17 cellular contexts compared by ENCODE assay signal in the genomic region with DNA sequence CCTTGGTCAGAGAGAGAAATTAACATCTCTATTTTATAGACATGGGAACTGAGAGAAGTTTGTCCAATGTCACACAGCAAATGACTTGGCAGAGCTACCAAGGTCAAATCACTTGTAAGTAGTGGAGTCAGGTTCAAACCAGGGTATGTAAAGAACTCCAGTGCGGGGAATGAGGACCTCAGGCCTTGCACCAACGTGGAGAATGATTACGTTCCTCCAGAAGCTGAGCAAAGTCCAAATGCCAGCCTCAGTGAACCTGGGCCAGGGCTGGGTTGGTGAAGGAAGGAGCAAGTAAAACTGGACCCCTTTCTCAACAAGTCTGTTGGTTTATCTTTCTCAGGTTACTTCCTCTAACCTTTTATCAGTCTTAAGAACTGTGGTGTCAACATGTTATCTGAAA. TPM values are rescaled to one million over a fixed set of nuclear protein-coding genes. Genes with fewer than 3 reads are reported as not detected.
A peak's percentile ranks its signal among the peaks of the same experiment; 100 is the strongest.
DNase-seq lines count a peak whose midpoint lies in the region; ATAC-seq and TF ChIP-seq lines count a peak whose summit lies in the region.
"Had no signal": no experiment of that assay in that cellular context is flagged by ENCODE, and none has a peak within 500 bp of the region (broad histone marks: within the 10 kb centered on the region; RNA-seq: fewer than 3 reads in every experiment).

No MANE protein-coding gene starts in this region.

- peaks cover 25% of the 10 kb centered on the region for H3K36me3 Mint-ChIP-seq in T-helper 2 cell treated with Interferon-gamma antibody and Interleukin-4, amounts not matched to agents 5 μg/mL and 100 μg/mL, for 36 hours (ENCODE audit: low read depth)
- H3K36me3 Mint-ChIP-seq in CD4-positive, CD25-positive, alpha-beta regulatory T cell: peaks cover 2% of the 10 kb centered on the region
- H3K36me3 Mint-ChIP-seq in activated T-helper 1 cell treated with anti-CD3 and anti-CD28 coated beads, Interleukin-12 subunit alpha, Interleukin-12 subunit beta, Interleukin-2, Interleukin-4 antibody, amounts not matched to agents 30 ng/mL and 10 ng/mL and 1 ng/mL, durations not matched to agents 14 hours and 24 hours and 36 hours (ENCODE audit: low read depth): peaks cover 23% of the 10 kb centered on the region

- TF ChIP-seq CTCF in neutrophil (IDR thresholded peaks at IDR 0.05): no peak

- H3K27ac Mint-ChIP-seq in T-helper 2 cell treated with Interferon-gamma antibody and Interleukin-4, amounts not matched to agents 5 μg/mL and 100 μg/mL, for 36 hours: peak overlapping the region; percentile 46
- peak overlapping the region; percentile 76 to 96 (median 91) for H3K27ac Mint-ChIP-seq in CD4-positive, CD25-positive, alpha-beta regulatory T cell
- peak overlapping the region; percentile 94 for H3K27ac Mint-ChIP-seq in activated T-helper 1 cell treated with anti-CD3 and anti-CD28 coated beads, Interleukin-12 subunit alpha, Interleukin-12 subunit beta, Interleukin-2, Interleukin-4 antibody, amounts not matched to agents 30 ng/mL and 10 ng/mL and 1 ng/mL, durations not matched to agents 14 hours and 24 hours and 36 hours

- H3K9me3 Mint-ChIP-seq in T-helper 2 cell treated with Interferon-gamma antibody and Interleukin-4, amounts not matched to agents 5 μg/mL and 100 μg/mL, for 36 hours: no peaks in the 10 kb centered on the region
- H3K9me3 Mint-ChIP-seq in CD4-positive, CD25-positive, alpha-beta regulatory T cell: peaks cover 0 to 1% (median 0%) of the 10 kb centered on the region in 7 donors
- no peaks in the 10 kb centered on the region for H3K9me3 Mint-ChIP-seq in activated T-helper 1 cell treated with anti-CD3 and anti-CD28 coated beads, Interleukin-12 subunit alpha, Interleukin-12 subunit beta, Interleukin-2, Interleukin-4 antibody, amounts not matched to agents 30 ng/mL and 10 ng/mL and 1 ng/mL, durations not matched to agents 14 hours and 24 hours and 36 hours

- H3K27me3 Mint-ChIP-seq in T-helper 2 cell treated with Interferon-gamma antibody and Interleukin-4, amounts not matched to agents 5 μg/mL and 100 μg/mL, for 36 hours (ENCODE audit: low read depth): no peaks in the 10 kb centered on the region
- H3K27me3 Mint-ChIP-seq in CD4-positive, CD25-positive, alpha-beta regulatory T cell: peaks cover 5% of the 10 kb centered on the region
- H3K27me3 Mint-ChIP-seq in activated T-helper 1 cell treated with anti-CD3 and anti-CD28 coated beads, Interleukin-12 subunit alpha, Interleukin-12 subunit beta, Interleukin-2, Interleukin-4 antibody, amounts not matched to agents 30 ng/mL and 10 ng/mL and 1 ng/mL, durations not matched to agents 14 hours and 24 hours and 36 hours (ENCODE audit: insufficient read depth): no peaks in the 10 kb centered on the region

- no peak overlapping the region for H3K27ac ChIP-seq in CD4-positive, CD25-positive, alpha-beta regulatory T cell (ENCODE audit: insufficient read depth, low read length, poor library complexity, severe bottlenecking)
- H3K27ac ChIP-seq in neutrophil: peak overlapping the region; percentile 3

- no peaks in the 10 kb centered on the region for H3K36me3 ChIP-seq in CD4-positive, CD25-positive, alpha-beta regulatory T cell (ENCODE audit: control insufficient read depth, insufficient read depth, low read length)
- H3K36me3 ChIP-seq in neutrophil: no peaks in the 10 kb centered on the region

- intact Hi-C loops in activated T-helper 1 cell treated with anti-CD3 and anti-CD28 coated beads, Interleukin-12 subunit alpha, Interleukin-12 subunit beta, Interleukin-2, Interleukin-4 antibody, amounts not matched to agents 30 ng/mL and 10 ng/mL and 1 ng/mL, durations not matched to agents 14 hours and 24 hours and 36 hours (cut with micrococcal nuclease): no loop called here

- no peak overlapping the region for H3K4me3 Mint-ChIP-seq in T-helper 2 cell treated with Interferon-gamma antibody and Interleukin-4, amounts not matched to agents 5 μg/mL and 100 μg/mL, for 36 hours
- H3K4me3 Mint-ChIP-seq in CD4-positive, CD25-positive, alpha-beta regulatory T cell: peak overlapping the region; percentile 90 to 95 (median 93)
- H3K4me3 Mint-ChIP-seq in activated T-helper 1 cell treated with anti-CD3 and anti-CD28 coated beads, Interleukin-12 subunit alpha, Interleukin-12 subunit beta, Interleukin-2, Interleukin-4 antibody, amounts not matched to agents 30 ng/mL and 10 ng/mL and 1 ng/mL, durations not matched to agents 14 hours and 24 hours and 36 hours: peak overlapping the region; percentile 92

- peaks cover 70% of the 10 kb centered on the region for H3K4me1 ChIP-seq in CD4-positive, CD25-positive, alpha-beta regulatory T cell (ENCODE audit: control insufficient read depth, insufficient read depth, low read length, poor library complexity, severe bottlenecking)
- H3K4me1 ChIP-seq in neutrophil (ENCODE audit: control insufficient read depth in 1 of 2, insufficient read depth in 1 of 2, low read depth in 1 of 2, low read length in 1 of 2): peaks cover 30 to 37% of the 10 kb centered on the region in 2 experiments

- H3K4me3 ChIP-seq in CD4-positive, CD25-positive, alpha-beta regulatory T cell (ENCODE audit: low read depth, low read length): no peak overlapping the region
- H3K4me3 ChIP-seq in neutrophil (ENCODE audit: low read depth in 1 of 2, low read length in 1 of 2): no peak overlapping the region

- no peak for DNase-seq in T-helper 2 cell treated with Interferon-gamma antibody and Interleukin-4, amounts not matched to agents 5 μg/mL and 100 μg/mL, for 36 hours (ENCODE audit: low spot score)
- DNase-seq in T-helper 2 cell: no peak
- no peak for DNase-seq in CD4-positive, CD25-positive, alpha-beta regulatory T cell
- no peak for DNase-seq in activated T-helper 1 cell treated with anti-CD3 and anti-CD28 coated beads, Interleukin-12 subunit alpha, Interleukin-12 subunit beta, Interleukin-2, Interleukin-4 antibody, amounts not matched to agents 30 ng/mL and 10 ng/mL and 1 ng/mL, durations not matched to agents 14 hours and 24 hours and 36 hours (ENCODE audit: low spot score)
- DNase-seq in NCI-H2171 treated with DMSO at 0.1 percent for 48 hours (lab: John Stamatoyannopoulos, UW): no peak
- DNase-seq in NCI-H1436 treated with DMSO at 0.1 percent for 48 hours (lab: John Stamatoyannopoulos, UW): no peak
- DNase-seq: 8988T, DND-41, GDM1, HCEC 1CT, NCI-H146, NCI-H2081 treated with DMSO at 0.1 percent for 48 hours, NCI-H2227 treated with DMSO at 0.1 percent for 48 hours, NCI-H526 treated with DMSO at 0.1 percent for 48 hours, OCI-M1 had no signal

- H3K27me3 ChIP-seq in CD4-positive, CD25-positive, alpha-beta regulatory T cell (ENCODE audit: control insufficient read depth, insufficient read depth, low read length): no peaks in the 10 kb centered on the region
- H3K27me3 ChIP-seq in neutrophil: peaks cover 62% of the 10 kb centered on the region

- no peaks in the 10 kb centered on the region for H3K9me3 ChIP-seq in CD4-positive, CD25-positive, alpha-beta regulatory T cell (ENCODE audit: control insufficient read depth in 2 of 2, low read length in 2 of 2)
- no peaks in the 10 kb centered on the region for H3K9me3 ChIP-seq in neutrophil

- ATAC-seq in CD4-positive, CD25-positive, alpha-beta regulatory T cell (ENCODE audit: low read depth in 2 of 2): no peak
- ATAC-seq in GM18867 (IDR thresholded peaks at IDR 0.05; ENCODE audit: unreplicated experiment): no peak

- peaks cover 64% of the 10 kb centered on the region for H3K4me1 Mint-ChIP-seq in T-helper 2 cell treated with Interferon-gamma antibody and Interleukin-4, amounts not matched to agents 5 μg/mL and 100 μg/mL, for 36 hours (ENCODE audit: low read depth)
- H3K4me1 Mint-ChIP-seq in CD4-positive, CD25-positive, alpha-beta regulatory T cell: peaks cover 12 to 82% (median 62%) of the 10 kb centered on the region in 4 donors
- peaks cover 81% of the 10 kb centered on the region for H3K4me1 Mint-ChIP-seq in activated T-helper 1 cell treated with anti-CD3 and anti-CD28 coated beads, Interleukin-12 subunit alpha, Interleukin-12 subunit beta, Interleukin-2, Interleukin-4 antibody, amounts not matched to agents 30 ng/mL and 10 ng/mL and 1 ng/mL, durations not matched to agents 14 hours and 24 hours and 36 hours (ENCODE audit: low read depth)

RNA-seq across cellular contexts. Expression of a gene that starts 1.8 kb away (rescaled TPM):
- total RNA-seq in CD4-positive, CD25-positive, alpha-beta regulatory T cell: 28.4 TPM
- polyA plus RNA-seq in CD4-positive, CD25-positive, alpha-beta regulatory T cell: 10 to 100 TPM; 12.2 to 21.1 (median 16.1) TPM
- total RNA-seq in activated T-helper 1 cell treated with anti-CD3 and anti-CD28 coated beads, Interleukin-12 subunit alpha, Interleukin-12 subunit beta, Interleukin-2, Interleukin-4 antibody, amounts not matched to agents 30 ng/mL and 10 ng/mL and 1 ng/mL, durations not matched to agents 14 hours and 24 hours and 36 hours: 269 and 275 TPM in 2 replicates
